ENCODE assay signal across 8 cellular contexts in genomic region chr19:37370386-37370879, GRCh38. TPM values are rescaled to one million over a fixed set of nuclear protein-coding genes. Genes with fewer than 3 reads are reported as not detected.
DNase-seq lines count a peak whose midpoint lies in the region; ATAC-seq, FAIRE-seq and TF ChIP-seq lines count a peak whose summit lies in the region.
"Not testable (repeated sequence)": the region's sequence is repeated elsewhere in the genome, so short reads cannot be mapped to it uniquely, and the experiment has no call there.

No MANE protein-coding gene starts in this region.

- H3K27ac ChIP-seq in KOPT-K1 (ENCODE audit: low read depth, low read length, poor library complexity, severe bottlenecking): peak overlapping the region; percentile 68
- not testable (repeated sequence) for H3K27ac ChIP-seq in iPS-20b (ENCODE audit: low read length)
- peak overlapping the region; percentile 70 to 82 (median 76) for H3K27ac ChIP-seq in pancreas
- peak overlapping the region; percentile 73 for H3K27ac ChIP-seq in vagina

- FAIRE-seq in pancreas (lab: Jason Lieb, UNC): not testable (repeated sequence)

- H3K4me3 Mint-ChIP-seq in WTC11: peak overlapping the region; percentile 86

- peak overlapping the region; percentile 79; the same call in 1 of the 2 replicates for H3K9ac ChIP-seq in iPS-20b (ENCODE audit: low read depth, low read length)

- H3K4me3 ChIP-seq in choroid plexus epithelial cell (ENCODE audit: low read depth, low read length): peak overlapping the region; percentile 87
- peak overlapping the region; percentile 87 for H3K4me3 ChIP-seq in iPS-20b (ENCODE audit: low read length)
- H3K4me3 ChIP-seq in pancreas: peak overlapping the region; percentile 41 to 78 (median 63)
- H3K4me3 ChIP-seq in vagina: peak overlapping the region; percentile 63 to 74

- H3K36me3 Mint-ChIP-seq in WTC11: peaks cover 11% of the 10 kb centered on the region

- not testable (repeated sequence) for H3K4me1 ChIP-seq in iPS-20b (ENCODE audit: insufficient read depth, low read length); pancreas; vagina

- H3K36me3 ChIP-seq in KOPT-K1 (ENCODE audit: insufficient read depth, low read length): peaks cover 20% of the 10 kb centered on the region; the same call in 1 of the 2 replicates
- not testable (repeated sequence) for H3K36me3 ChIP-seq in iPS-20b (ENCODE audit: insufficient read depth, low read depth, low read length); pancreas
- peaks cover 0 to 19% of the 10 kb centered on the region in 2 donors for H3K36me3 ChIP-seq in vagina

- DNase-seq in WTC11 (ENCODE audit: low spot score); choroid plexus epithelial cell (ENCODE audit: low read depth); vagina (ENCODE audit: extremely low spot score in 2 of 2): not testable (repeated sequence)
- peak in 1 of 6 donors; percentile 15 for DNase-seq in pancreas

- H3K27ac Mint-ChIP-seq in WTC11: peak overlapping the region; percentile 99

- intact Hi-C loops in pancreas (cut with DNase I): not testable (repeated sequence)
- intact Hi-C loops in vagina (cut with DNase I): loop anchor here (10.0 kb wide), 1 partner anchor 156 kb away; the partner anchor contains the start of genes ZNF383 and ZNF585B

- WGBS in pancreas, 2 donors: 17 to 19% methylated on average over 18 of the region's 18 CpGs

- TF ChIP-seq CTCF in WTC11 (IDR thresholded peaks at IDR 0.05); choroid plexus epithelial cell (conservative IDR thresholded peaks at IDR 0.05; ENCODE audit: low read depth, low read length); pancreas (IDR thresholded peaks at IDR 0.05); vagina (IDR thresholded peaks at IDR 0.05): not testable (repeated sequence)

- not testable (repeated sequence) for H3K27me3 ChIP-seq in iPS-20b (ENCODE audit: insufficient read depth, low read length); pancreas; vagina

- not testable (repeated sequence) for H3K27me3 Mint-ChIP-seq in WTC11 (ENCODE audit: low read depth)

- H3K9me3 ChIP-seq in KOPT-K1 (ENCODE audit: insufficient read depth, low read length, poor library complexity, severe bottlenecking): peaks cover 29% of the 10 kb centered on the region
- peaks cover 30% of the 10 kb centered on the region for H3K9me3 ChIP-seq in iPS-20b (ENCODE audit: insufficient read depth, low read depth, low read length)
- H3K9me3 ChIP-seq in pancreas, vagina: not testable (repeated sequence)

- CTCF ChIA-PET in WTC11 (lab: Charles Lee): interaction anchor here (0.7 to 1.2 kb wide), 6 partner anchors 8 to 224 kb away, joined by 4 to 17 read pairs (median 4); partner anchors contain the start of genes ZNF540, ZNF569, ZNF571 and ZNF793

- peak; percentile 31 for ATAC-seq in GM18867 (IDR thresholded peaks at IDR 0.05; ENCODE audit: unreplicated experiment)
- ATAC-seq in HG02623 (IDR thresholded peaks at IDR 0.05; ENCODE audit: unreplicated experiment): peak; percentile 9
- peak; percentile 5 for ATAC-seq in WTC11
- not testable (repeated sequence) for ATAC-seq in pancreas

- peaks cover 18% of the 10 kb centered on the region for H3K9me3 Mint-ChIP-seq in WTC11

- TF ChIP-seq POLR2A in vagina (IDR thresholded peaks at IDR 0.05): not testable (repeated sequence)

- POLR2A ChIA-PET in WTC11 (lab: Charles Lee): interaction anchor here (0.5 to 1.3 kb wide), 4 partner anchors 36 to 709 kb away, joined by 4 to 7 read pairs (median 6); partner anchors contain the start of genes ZNF540, ZNF571 and ZNF793

- H3K4me1 Mint-ChIP-seq in WTC11: not testable (repeated sequence)

TF ChIP-seq in WTC11, 78 proteins besides CTCF, POLR2A, EP300 and RAD21:
- TF ChIP-seq HMGA2 (CRISPR knock-in tag; IDR thresholded peaks at IDR 0.05): 0 out of 2 replicates have a peak, but pooled peaks have one; percentile 3
TF ChIP-seq in WTC11: peak in this region for 1; not testable (repeated sequence) for 77.

RNA-seq across cellular contexts. Expression of gene ZNF527, which starts 0.5 kb away (rescaled TPM):
- total RNA-seq in WTC11 (2021) (3.3 to 3.9 TPM (median 3.3 TPM) in 3 replicates), pancreas (1 to 10 TPM; 1.0 to 5.1 (median 2.6) TPM), vagina (18.2 TPM)
- polyA plus RNA-seq in pancreas: 1 to 10 TPM; 2.5 to 3.2 TPM
